9 cellular contexts compared by ENCODE assay signal in genomic region chr21:44836666-44837471, GRCh38. TPM values are rescaled to one million over a fixed set of nuclear protein-coding genes. Genes with fewer than 3 reads are reported as not detected.
DNase-seq lines count a peak whose midpoint lies in the region; ATAC-seq, FAIRE-seq and TF ChIP-seq lines count a peak whose summit lies in the region.
"Had no signal": no experiment of that assay in that cellular context is flagged by ENCODE, and none has a peak within 500 bp of the region (broad histone marks: within the 10 kb centered on the region; RNA-seq: fewer than 3 reads in every experiment).

No MANE protein-coding gene starts in this region.

- no peak overlapping the region for H3K4me2 ChIP-seq in A549

- H3K4me1 ChIP-seq in A549: 0 out of 3 replicates have a peak, but pooled peaks cover 7% of the 10 kb centered on the region

- DNase-seq in A549 (ENCODE audit: low read depth in 1 of 2, low spot score in 1 of 2): peak in 1 of 2 experiments; percentile 34
- peak; percentile 13 for DNase-seq in HK-2 (ENCODE audit: unreplicated experiment)
- peak; percentile 78 for DNase-seq in RPMI8226
- DNase-seq in hepatic stellate cell (ENCODE audit: low spot score): peak; percentile 57
- DNase-seq in iPS-NIHi7 (ENCODE audit: extremely low spot score): no peak
- no peak for DNase-seq in pons (ENCODE audit: low spot score)
- DNase-seq in NCI-H2196 (lab: John Stamatoyannopoulos, UW; ENCODE audit: unreplicated experiment): no peak

- FAIRE-seq in A549 (lab: Jason Lieb, UNC): no peak

- TF ChIP-seq RAD21 in A549 (conservative IDR thresholded peaks at IDR 0.05 in 1 of 2, IDR thresholded peaks at IDR 0.05 in 1 of 2): no peak

- no peaks in the 10 kb centered on the region for H3K9me3 ChIP-seq in A549

- CTCF ChIA-PET in A549 (lab: Yijun Ruan, JAX): interaction anchor here (1.4 kb wide), 1 partner anchor 9 kb away, joined by 5 read pairs; no protein-coding TSS in a partner anchor

- H3K27ac ChIP-seq in A549: no peak overlapping the region

- no peak overlapping the region for H3K4me3 ChIP-seq in A549
- H3K4me3 ChIP-seq: lung had no signal

- WGBS in A549 (ENCODE audit: missing lambda C conversion rate): 45% methylated on average over 9 of the region's 37 CpGs

- ATAC-seq in A549 (peak in 1 of 2 experiments; percentile 54; a peak in 3 of 6 replicates), HG03565 (IDR thresholded peaks at IDR 0.05; ENCODE audit: unreplicated experiment) (no peak)

- TF ChIP-seq EP300 in A549 (IDR thresholded peaks at IDR 0.05): no peak

- POLR2A ChIA-PET in A549 (lab: Yijun Ruan, JAX): no interaction called here

- TF ChIP-seq CTCF in A549 (IDR thresholded peaks at IDR 0.05): no peak

- no peak for TF ChIP-seq POLR2A in A549 (IDR thresholded peaks at IDR 0.05; ENCODE audit: low read length)

TF ChIP-seq in A549, 52 proteins besides CTCF, POLR2A, EP300 and RAD21:
- TF ChIP-seq, protein P1, sequence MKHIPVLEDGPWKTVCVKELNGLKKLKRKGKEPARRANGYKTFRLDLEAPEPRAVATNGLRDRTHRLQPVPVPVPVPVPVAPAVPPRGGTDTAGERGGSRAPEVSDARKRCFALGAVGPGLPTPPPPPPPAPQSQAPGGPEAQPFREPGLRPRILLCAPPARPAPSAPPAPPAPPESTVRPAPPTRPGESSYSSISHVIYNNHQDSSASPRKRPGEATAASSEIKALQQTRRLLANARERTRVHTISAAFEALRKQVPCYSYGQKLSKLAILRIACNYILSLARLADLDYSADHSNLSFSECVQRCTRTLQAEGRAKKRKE (CRISPR knock-in tag; IDR thresholded peaks at IDR 0.05; ENCODE audit: low read depth): no peak
- 0 out of 2 replicates have a peak, but pooled peaks have one; percentile 9 for TF ChIP-seq USF2 (IDR thresholded peaks at IDR 0.05)
- no peak for TF ChIP-seq FOSB (CRISPR knock-in tag; IDR thresholded peaks at IDR 0.05)
- TF ChIP-seq GATA3 (IDR thresholded peaks at IDR 0.05; ENCODE audit: borderline replicate concordance): no peak

RNA-seq across cellular contexts. Expression of gene SUMO3, which starts 19.0 kb away (rescaled TPM):
- polyA plus RNA-seq in A549 (2011; rRNA removed) (77.7 and 110 TPM in 2 replicates), A549 (2017; fragmentation: RNase III; extraction: RNeasy Plus Mini Kit Qiagen cat#74134 plus additional on column Dnase treatment) (69.2 to 79.4 TPM (median 78.4 TPM) in 3 replicates)
- 74.6 and 79.7 TPM in 2 replicates for polyA plus RNA-seq in A549 (2012; cell fraction: cytosol; rRNA removed)
- polyA plus RNA-seq in A549 (2012; cell fraction: nucleus; rRNA removed): 24.9 and 31.6 TPM in 2 replicates
- polyA minus RNA-seq in A549 (2011; rRNA and poly(A)+ RNA removed): 43.1 and 45.5 TPM in 2 replicates

RNA-seq across cellular contexts. Expression of gene UBE2G2, which starts 35.2 kb away (rescaled TPM):
- polyA plus RNA-seq in A549 (2011; rRNA removed) (65.8 and 68.2 TPM in 2 replicates), A549 (2017; fragmentation: RNase III; extraction: RNeasy Plus Mini Kit Qiagen cat#74134 plus additional on column Dnase treatment) (56.9 to 63.5 TPM (median 62.7 TPM) in 3 replicates)
- polyA plus RNA-seq in A549 (2012; cell fraction: cytosol; rRNA removed): 71.8 and 80.2 TPM in 2 replicates
- polyA plus RNA-seq in A549 (2012; cell fraction: nucleus; rRNA removed): 86.6 and 92.2 TPM in 2 replicates
- polyA minus RNA-seq in A549 (2011; rRNA and poly(A)+ RNA removed): 46.7 and 58.9 TPM in 2 replicates

RNA-seq across cellular contexts. Expression of gene PTTG1IP, which starts 36.6 kb away (rescaled TPM):
- polyA plus RNA-seq in A549 (2011; rRNA removed) (97.6 and 99.4 TPM in 2 replicates), A549 (2017; fragmentation: RNase III; extraction: RNeasy Plus Mini Kit Qiagen cat#74134 plus additional on column Dnase treatment) (93.2 to 103 TPM (median 98.7 TPM) in 3 replicates)
- polyA plus RNA-seq in A549 (2012; cell fraction: cytosol; rRNA removed): 49.3 and 65.6 TPM in 2 replicates
- 52.1 and 60.9 TPM in 2 replicates for polyA plus RNA-seq in A549 (2012; cell fraction: nucleus; rRNA removed)
- 51.4 and 52.1 TPM in 2 replicates for polyA minus RNA-seq in A549 (2011; rRNA and poly(A)+ RNA removed)

Comparison
In these comparisons a context has a peak if more than half of its experiments do, and no peak if none do; other contexts are left out.
1. DNase-seq: peak in HK-2 (single experiment), RPMI8226 (single experiment) and hepatic stellate cell (single experiment); none in iPS-NIHi7 (single experiment), pons (single experiment) and NCI-H2196 (single experiment).